Comparison of ENCODE assay signal across 28 cellular contexts in the genomic region with DNA sequence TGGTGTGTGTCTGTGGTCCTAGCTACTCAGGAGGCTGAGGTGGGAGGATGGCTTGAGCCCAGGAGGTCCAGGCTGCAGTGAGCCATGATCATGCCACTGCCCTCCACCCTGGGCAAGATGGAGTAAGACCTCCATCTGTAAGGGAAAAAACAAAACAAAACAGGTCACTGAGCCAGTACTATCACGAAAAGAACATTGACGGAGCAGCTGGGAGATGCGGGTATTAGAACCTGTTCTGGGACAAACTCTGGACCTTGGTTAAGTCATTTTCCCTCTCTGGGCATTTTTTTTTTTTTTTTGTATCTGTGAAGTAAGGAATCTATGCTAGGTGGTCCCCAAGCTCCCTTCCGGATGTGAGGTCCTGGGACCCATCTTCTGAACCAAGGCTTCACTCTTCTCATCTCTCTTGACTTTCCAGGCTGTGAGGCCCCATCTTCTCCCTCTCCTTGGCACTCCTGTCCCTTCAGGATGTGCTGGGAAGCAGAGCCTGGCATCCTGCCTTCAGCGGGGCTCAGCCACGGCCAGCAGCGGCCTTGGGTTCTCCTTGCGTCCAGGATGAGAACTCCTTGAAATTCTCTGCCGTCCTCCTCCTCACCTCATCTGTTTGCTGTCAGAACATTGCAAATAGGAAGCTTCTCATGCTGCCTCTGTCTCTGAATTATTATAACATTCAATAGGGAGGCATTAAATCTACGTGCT.
"Had no signal": no experiment of that assay in that cellular context is flagged by ENCODE, and none has a peak within 500 bp of the region (broad histone marks: within the 10 kb centered on the region; RNA-seq: fewer than 3 reads in every experiment).

No MANE protein-coding gene starts in this region.

- H3K27ac ChIP-seq: ascending aorta, cardiac muscle cell, Peyer's patch, RWPE1 had no signal

- DNase-seq: activated CD4-positive, alpha-beta T cell treated with anti-CD3 and anti-CD28 coated beads, Interleukin-2, amount 10 ng/mL, durations not matched to agents 24 days and 14 days; activated CD4-positive, alpha-beta T cell treated with anti-CD3 and anti-CD28 coated beads, Interleukin-2, amount 50 U/mL, for 4 hours; activated CD8-positive, alpha-beta T cell treated with anti-CD3 and anti-CD28 coated beads for 36 hours; activated effector memory CD4-positive, alpha-beta T cell treated with anti-CD3 and anti-CD28 coated beads, Interleukin-2, amount 50 U/mL, for 16 hours; activated naive CD4-positive, alpha-beta T cell; activated naive CD4-positive, alpha-beta T cell treated with anti-CD3 and anti-CD28 coated beads, Interleukin-2, amount 50 U/mL, for 16 hours; activated naive CD8-positive, alpha-beta T cell treated with anti-CD3 and anti-CD28 coated beads for 36 hours; activated T-cell treated with anti-CD3 and anti-CD28 coated beads, Interleukin-2, amount 50 U/mL, for 1 hour; activated T-cell treated with anti-CD3 and anti-CD28 coated beads, Interleukin-2, amount 50 U/mL, for 72 hours; Karpas-422; NCI-H1105; NCI-H1417 treated with DMSO at 0.1 percent for 48 hours; NCI-H187 treated with DMSO at 0.1 percent for 48 hours; NCI-H2081; NCI-H226; NCI-H446 treated with DMSO at 0.1 percent for 48 hours; NCI-H524; NCI-H69; NCI-H82; PC-3; Peyer's patch; SIG-M5; T1000 had no signal

- ATAC-seq: activated CD8-positive, alpha-beta T cell treated with anti-CD3 and anti-CD28 coated beads for 36 hours; activated T-cell treated with anti-CD3 and anti-CD28 coated beads, Interleukin-2, amount 50 U/mL, for 72 hours; activated T-helper 17 cell treated with anti-CD3 and anti-CD28 coated beads, Interleukin-2, amount 50 U/mL, for 72 hours; PC-3; Right ventricle myocardium inferior had no signal

- H3K9me3 ChIP-seq: ascending aorta, Peyer's patch had no signal

- H3K4me1 ChIP-seq: ascending aorta, Peyer's patch had no signal

- H3K36me3 ChIP-seq: ascending aorta, cardiac muscle cell, Peyer's patch had no signal

- H3K4me3 ChIP-seq: ascending aorta, cardiac muscle cell, Peyer's patch had no signal

- H3K27me3 ChIP-seq: ascending aorta, Peyer's patch had no signal
